Comparison of ENCODE assay signal across 11 cellular contexts in the genomic region with DNA sequence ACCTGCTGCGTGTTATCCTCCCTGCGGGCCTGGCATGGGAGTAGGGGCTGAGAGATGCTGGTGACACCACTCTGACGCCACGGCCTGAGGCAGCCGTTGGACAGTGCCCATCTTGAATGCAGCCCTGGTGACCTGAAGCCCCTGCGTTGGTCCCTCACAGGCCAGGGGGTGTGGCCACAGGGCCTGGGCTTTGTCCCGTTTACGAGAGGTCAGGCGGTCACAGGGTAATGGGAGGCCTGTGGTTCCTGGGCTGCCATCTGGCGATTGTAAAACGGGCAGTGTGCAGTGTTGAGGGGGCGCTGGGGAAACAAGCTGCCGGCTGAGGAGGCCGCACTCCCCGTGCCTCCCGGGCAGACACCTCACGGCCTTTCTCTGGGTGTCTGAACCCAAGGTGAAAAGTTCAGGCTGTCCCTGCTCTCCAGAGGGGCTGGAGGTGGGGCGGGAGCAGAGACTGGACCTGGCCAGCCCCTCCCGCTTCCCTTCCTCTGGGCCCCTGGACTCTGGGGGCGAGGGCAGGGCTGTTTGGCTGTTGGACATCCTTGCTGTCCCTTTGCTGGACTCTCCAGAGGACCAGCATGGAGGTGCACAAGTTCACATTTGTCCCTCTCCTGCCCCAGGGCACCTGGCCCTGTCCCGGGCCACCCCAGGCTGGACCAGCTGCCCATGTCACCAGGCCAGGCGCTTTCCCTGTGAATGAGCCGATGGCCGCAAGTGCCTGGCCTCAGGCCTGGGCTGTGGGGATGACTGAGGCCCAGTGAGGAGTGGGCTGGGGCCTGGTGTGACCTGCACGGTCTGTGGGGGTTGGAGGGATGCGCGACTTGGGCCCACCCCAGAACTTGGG. TPM values are rescaled to one million over a fixed set of nuclear protein-coding genes. Genes with fewer than 3 reads are reported as not detected.
DNase-seq lines count a peak whose midpoint lies in the region; ATAC-seq and TF ChIP-seq lines count a peak whose summit lies in the region.
"Had no signal": no experiment of that assay in that cellular context is flagged by ENCODE, and none has a peak within 500 bp of the region (broad histone marks: within the 10 kb centered on the region; RNA-seq: fewer than 3 reads in every experiment).

No MANE protein-coding gene starts in this region.

- ATAC-seq in gastroesophageal sphincter = peak; percentile 9

- H3K27me3 ChIP-seq in adipocyte (replicated peaks; ENCODE audit: control insufficient read depth, insufficient read depth, low read length) (no peaks in the 10 kb centered on the region), gastroesophageal sphincter (no peaks in the 10 kb centered on the region), tibial nerve (no peaks in the 10 kb centered on the region)

- H3K9me3 ChIP-seq in adipocyte (ENCODE audit: control insufficient read depth, low read length) (no peaks in the 10 kb centered on the region), gastroesophageal sphincter (no peaks in the 10 kb centered on the region), tibial nerve (no peaks in the 10 kb centered on the region)

- H3K4me1 ChIP-seq in adipocyte (ENCODE audit: control insufficient read depth, insufficient read depth, low read length) = peaks cover 56% of the 10 kb centered on the region
- peaks cover 12 to 100% (median 95%) of the 10 kb centered on the region in 3 donors for H3K4me1 ChIP-seq in gastroesophageal sphincter
- peaks cover 0 to 100% (median 90%) of the 10 kb centered on the region in 4 donors for H3K4me1 ChIP-seq in tibial nerve

- TF ChIP-seq POLR2A in gastroesophageal sphincter (IDR thresholded peaks at IDR 0.05) = no peak
- TF ChIP-seq POLR2A in tibial nerve (IDR thresholded peaks at IDR 0.05) = no peak

- TF ChIP-seq EP300 in gastroesophageal sphincter (IDR thresholded peaks at IDR 0.05) = no peak
- TF ChIP-seq EP300 in tibial nerve (IDR thresholded peaks at IDR 0.05) = no peak

- H3K4me3 ChIP-seq in adipocyte (ENCODE audit: low read length) (no peak overlapping the region), gastroesophageal sphincter (peak overlapping the region in 1 of 2 donors; percentile 10), tibial nerve (peak overlapping the region in 1 of 4 donors; percentile 5)

- DNase-seq in adipocyte (ENCODE audit: low read depth) = no peak
- DNase-seq in nephron progenitor cell = peak; percentile 83
- DNase-seq in tibial nerve (ENCODE audit: low spot score in 2 of 2) = no peak
- no peak for DNase-seq in Ammon's horn (ENCODE audit: low spot score)
- no peak for DNase-seq in NCI-H1105 (lab: John Stamatoyannopoulos, UW)
- no peak for DNase-seq in A172 (ENCODE audit: low spot score)
- DNase-seq: activated CD8-positive, alpha-beta memory T cell treated with anti-CD3 and anti-CD28 coated beads for 24 hours; activated naive CD8-positive, alpha-beta T cell treated with anti-CD3 and anti-CD28 coated beads, Interleukin-2, amount 10 ng/mL, durations not matched to agents 7 days and 5 days; NCI-H1105 treated with DMSO at 0.1 percent for 48 hours; T-cell had no signal

- H3K4me3 Mint-ChIP-seq in nephron progenitor cell = peak overlapping the region; percentile 47
- H3K4me3 Mint-ChIP-seq: activated naive CD8-positive, alpha-beta T cell treated with anti-CD3 and anti-CD28 coated beads, Interleukin-2, amount 10 ng/mL, durations not matched to agents 7 days and 5 days had no signal

- H3K27ac ChIP-seq in gastroesophageal sphincter (peak overlapping the region; percentile 9 to 82 (median 76)), tibial nerve (peak overlapping the region in 3 of 4 donors; percentile 59 to 69 (median 68))

- H3K36me3 ChIP-seq in adipocyte (ENCODE audit: control insufficient read depth, insufficient read depth, low read length, severe bottlenecking) (no peaks in the 10 kb centered on the region), gastroesophageal sphincter (no peaks in the 10 kb centered on the region), tibial nerve (no peaks in the 10 kb centered on the region)

- H3K27me3 Mint-ChIP-seq in nephron progenitor cell (ENCODE audit: low read depth, poor library complexity) = no peaks in the 10 kb centered on the region
- H3K27me3 Mint-ChIP-seq: activated naive CD8-positive, alpha-beta T cell treated with anti-CD3 and anti-CD28 coated beads, Interleukin-2, amount 10 ng/mL, durations not matched to agents 7 days and 5 days; T-cell had no signal

- peak overlapping the region; percentile 8 for H3K9ac ChIP-seq in adipocyte (ENCODE audit: low read length)

- H3K9me3 Mint-ChIP-seq in nephron progenitor cell = no peaks in the 10 kb centered on the region
- H3K9me3 Mint-ChIP-seq: activated naive CD8-positive, alpha-beta T cell treated with anti-CD3 and anti-CD28 coated beads, Interleukin-2, amount 10 ng/mL, durations not matched to agents 7 days and 5 days; T-cell had no signal

- WGBS in gastroesophageal sphincter (ENCODE audit: low coverage in 1 of 2), 2 donors = no CpG with 5 or more reads among the region's 27 CpGs
- 19 to 28% methylated on average over 17 of the region's 27 CpGs for WGBS in tibial nerve, 2 donors

- H3K4me1 Mint-ChIP-seq in nephron progenitor cell = peaks cover 87% of the 10 kb centered on the region

- peak overlapping the region; percentile 99 for H3K27ac Mint-ChIP-seq in nephron progenitor cell
- H3K27ac Mint-ChIP-seq: activated naive CD8-positive, alpha-beta T cell treated with anti-CD3 and anti-CD28 coated beads, Interleukin-2, amount 10 ng/mL, durations not matched to agents 7 days and 5 days; T-cell had no signal

- H3K36me3 Mint-ChIP-seq in nephron progenitor cell (ENCODE audit: low read depth) = peaks cover under 1% of the 10 kb centered on the region

- TF ChIP-seq CTCF in gastroesophageal sphincter (IDR thresholded peaks at IDR 0.05) (no peak), nephron progenitor cell (IDR thresholded peaks at IDR 0.05) (no peak), tibial nerve (IDR thresholded peaks at IDR 0.05) (no peak)

RNA-seq across cellular contexts. Expression of a gene that starts 42.4 kb away (rescaled TPM):
- total RNA-seq in gastroesophageal sphincter = 100 to 1,000 TPM in 1 of 4 donors, 10 to 100 TPM in 3; 60.2 to 157 (median 79.0) TPM
- total RNA-seq in tibial nerve = 100 to 1,000 TPM in 1 of 4 donors, 10 to 100 TPM in 3; 62.8 to 100 (median 72.2) TPM
- 4.1 and 14.8 TPM in 2 replicates for total RNA-seq in A172 (2014; rRNA removed; shearing (Covaris generic))
